Comparison of ENCODE assay signal across 8 cellular contexts in the genomic region with DNA sequence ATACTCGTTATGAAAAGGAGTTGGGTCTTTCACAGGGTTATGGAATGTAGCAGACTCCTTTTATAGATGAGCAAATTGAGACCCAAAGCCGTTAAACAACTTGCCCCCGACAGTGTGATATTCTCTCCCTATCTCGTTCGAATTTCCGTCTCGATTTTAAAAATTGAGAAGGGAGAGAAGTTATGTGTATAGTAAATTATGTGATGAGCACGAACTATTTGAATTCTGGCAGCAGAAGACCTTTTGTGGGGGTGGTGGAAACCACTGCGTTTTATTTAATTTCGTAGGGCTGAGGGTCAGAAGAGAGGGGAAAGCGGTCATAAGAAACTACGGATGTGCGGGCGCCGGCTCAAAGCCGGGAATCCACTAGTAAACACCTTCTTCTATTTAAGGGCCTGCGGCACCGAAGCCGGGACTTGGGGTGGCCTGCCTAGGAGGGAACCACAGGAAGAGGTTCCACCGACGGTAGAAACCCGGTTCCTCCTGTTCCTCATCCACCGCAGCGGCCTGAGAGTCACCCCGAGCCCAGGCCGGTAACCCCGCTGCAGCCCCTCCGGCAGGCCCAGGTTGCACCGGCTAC. TPM values are rescaled to one million over a fixed set of nuclear protein-coding genes. Genes with fewer than 3 reads are reported as not detected.
DNase-seq lines count a peak whose midpoint lies in the region; ATAC-seq and TF ChIP-seq lines count a peak whose summit lies in the region.

No MANE protein-coding gene starts in this region.

- ATAC-seq in GM21360 (IDR thresholded peaks at IDR 0.05; ENCODE audit: unreplicated experiment) (peak; percentile 6), left ventricle myocardium superior (peak; percentile 1)

- no peaks in the 10 kb centered on the region for H3K9me3 Mint-ChIP-seq in activated T-helper 2 cell treated with anti-CD3 and anti-CD28 coated beads, Interferon-gamma antibody, Interleukin-2, Interleukin-4, amounts not matched to agents 10 μg/mL and 5 μg/mL and 100 μg/mL, durations not matched to agents 14 hours and 24 hours and 36 hours

- WGBS in sigmoid colon, 2 donors, result 6 to 11% methylated on average over 29 of the region's 29 CpGs

- peak overlapping the region; percentile 97 for H3K9ac ChIP-seq in HUES6 (ENCODE audit: low read length)

- H3K4me3 Mint-ChIP-seq in activated T-helper 2 cell treated with anti-CD3 and anti-CD28 coated beads, Interferon-gamma antibody, Interleukin-2, Interleukin-4, amounts not matched to agents 10 μg/mL and 5 μg/mL and 100 μg/mL, durations not matched to agents 14 hours and 24 hours and 36 hours (ENCODE audit: low read depth), result peak overlapping the region; percentile 97

- no peak for TF ChIP-seq POLR2A in sigmoid colon (IDR thresholded peaks at IDR 0.05)

- peaks cover 34% of the 10 kb centered on the region for H3K36me3 Mint-ChIP-seq in activated T-helper 2 cell treated with anti-CD3 and anti-CD28 coated beads, Interferon-gamma antibody, Interleukin-2, Interleukin-4, amounts not matched to agents 10 μg/mL and 5 μg/mL and 100 μg/mL, durations not matched to agents 14 hours and 24 hours and 36 hours (ENCODE audit: low read depth)

- H3K27ac Mint-ChIP-seq in activated T-helper 2 cell treated with anti-CD3 and anti-CD28 coated beads, Interferon-gamma antibody, Interleukin-2, Interleukin-4, amounts not matched to agents 10 μg/mL and 5 μg/mL and 100 μg/mL, durations not matched to agents 14 hours and 24 hours and 36 hours, result peak overlapping the region; percentile 100

- H3K4me3 ChIP-seq in HUES6 (ENCODE audit: low read depth, low read length) (peak overlapping the region; percentile 77), sigmoid colon (peak overlapping the region; percentile 80 to 99 (median 94))

- no peaks in the 10 kb centered on the region for H3K27me3 Mint-ChIP-seq in activated T-helper 2 cell treated with anti-CD3 and anti-CD28 coated beads, Interferon-gamma antibody, Interleukin-2, Interleukin-4, amounts not matched to agents 10 μg/mL and 5 μg/mL and 100 μg/mL, durations not matched to agents 14 hours and 24 hours and 36 hours (ENCODE audit: low read depth)

- peaks cover 20% of the 10 kb centered on the region for H3K4me1 Mint-ChIP-seq in activated T-helper 2 cell treated with anti-CD3 and anti-CD28 coated beads, Interferon-gamma antibody, Interleukin-2, Interleukin-4, amounts not matched to agents 10 μg/mL and 5 μg/mL and 100 μg/mL, durations not matched to agents 14 hours and 24 hours and 36 hours (ENCODE audit: low read depth)

- H3K4me1 ChIP-seq in HUES6 (ENCODE audit: control insufficient read depth, insufficient read depth, low read length), result peaks cover 22% of the 10 kb centered on the region
- peaks cover 0 to 33% (median 5%) of the 10 kb centered on the region in 4 donors for H3K4me1 ChIP-seq in sigmoid colon

- H3K27me3 ChIP-seq in HUES6 (ENCODE audit: control insufficient read depth, insufficient read depth, low read length), result no peaks in the 10 kb centered on the region
- no peaks in the 10 kb centered on the region for H3K27me3 ChIP-seq in sigmoid colon

- DNase-seq in EL (peak; percentile 36), left ventricle myocardium superior (peak; percentile 44), sigmoid colon (peak; percentile 83), NCI-H2107 treated with DMSO at 0.1 percent for 48 hours (lab: John Stamatoyannopoulos, UW; ENCODE audit: unreplicated experiment) (no peak), H4 (ENCODE audit: low spot score) (no peak)
- no peak for DNase-seq in activated T-helper 2 cell treated with anti-CD3 and anti-CD28 coated beads, Interferon-gamma antibody, Interleukin-2, Interleukin-4, amounts not matched to agents 10 μg/mL and 5 μg/mL and 100 μg/mL, durations not matched to agents 14 hours and 24 hours and 36 hours (ENCODE audit: low spot score)

- TF ChIP-seq CTCF in sigmoid colon (IDR thresholded peaks at IDR 0.05), result no peak

- H3K27ac ChIP-seq in HUES6 (ENCODE audit: low read depth, low read length) (peak overlapping the region; percentile 99), sigmoid colon (peak overlapping the region; percentile 98 to 100 (median 100))

- intact Hi-C loops in activated T-helper 2 cell treated with anti-CD3 and anti-CD28 coated beads, Interferon-gamma antibody, Interleukin-2, Interleukin-4, amounts not matched to agents 10 μg/mL and 5 μg/mL and 100 μg/mL, durations not matched to agents 14 hours and 24 hours and 36 hours (cut with micrococcal nuclease), result loop anchor here (2.0 to 10.0 kb wide), 6 partner anchors 18 to 598 kb away; a partner anchor contains a TSS
- intact Hi-C loops in left ventricle myocardium superior (cut with micrococcal nuclease), result no loop called here
- intact Hi-C loops in sigmoid colon (cut with DNase I), result loop anchor here (2.0 to 5.0 kb wide), 3 partner anchors 55 to 685 kb away; a partner anchor contains a TSS

- TF ChIP-seq EP300 in sigmoid colon (IDR thresholded peaks at IDR 0.05), result no peak

- H3K36me3 ChIP-seq in HUES6 (ENCODE audit: control insufficient read depth, insufficient read depth, low read length) (peaks cover 22% of the 10 kb centered on the region), sigmoid colon (no peaks in the 10 kb centered on the region)

- H3K9me3 ChIP-seq in HUES6 (ENCODE audit: control insufficient read depth, insufficient read depth, low read depth, low read length), result peaks cover 2% of the 10 kb centered on the region; the same call in 1 of the 2 replicates
- no peaks in the 10 kb centered on the region for H3K9me3 ChIP-seq in sigmoid colon

RNA-seq across cellular contexts. Expression of a gene that starts 1.5 kb away (rescaled TPM):
- total RNA-seq in activated T-helper 2 cell treated with anti-CD3 and anti-CD28 coated beads, Interferon-gamma antibody, Interleukin-2, Interleukin-4, amounts not matched to agents 10 μg/mL and 5 μg/mL and 100 μg/mL, durations not matched to agents 14 hours and 24 hours and 36 hours, result 250 and 251 TPM in 2 replicates
- total RNA-seq in left ventricle myocardium superior, result 140 TPM
- total RNA-seq in sigmoid colon, result 100 to 1,000 TPM; 146 to 218 (median 214) TPM
- polyA plus RNA-seq in sigmoid colon, result 10 to 100 TPM; 86.0 to 94.9 (median 91.8) TPM
- 116 and 181 TPM in 2 replicates for total RNA-seq in H4 (2014; rRNA removed; shearing (Covaris generic))

Comparison
In these comparisons a context has a peak if more than half of its experiments do, and no peak if none do; other contexts are left out.
1. DNase-seq: peak in EL (single experiment), left ventricle myocardium superior (single experiment) and sigmoid colon (single experiment); none in activated T-helper 2 cell treated with anti-CD3 and anti-CD28 coated beads, Interferon-gamma antibody, Interleukin-2, Interleukin-4, amounts not matched to agents 10 μg/mL and 5 μg/mL and 100 μg/mL, durations not matched to agents 14 hours and 24 hours and 36 hours (single experiment), NCI-H2107 treated with DMSO at 0.1 percent for 48 hours (single experiment) and H4 (single experiment).